ENCODE assay signal across 16 cellular contexts in the genomic region with DNA sequence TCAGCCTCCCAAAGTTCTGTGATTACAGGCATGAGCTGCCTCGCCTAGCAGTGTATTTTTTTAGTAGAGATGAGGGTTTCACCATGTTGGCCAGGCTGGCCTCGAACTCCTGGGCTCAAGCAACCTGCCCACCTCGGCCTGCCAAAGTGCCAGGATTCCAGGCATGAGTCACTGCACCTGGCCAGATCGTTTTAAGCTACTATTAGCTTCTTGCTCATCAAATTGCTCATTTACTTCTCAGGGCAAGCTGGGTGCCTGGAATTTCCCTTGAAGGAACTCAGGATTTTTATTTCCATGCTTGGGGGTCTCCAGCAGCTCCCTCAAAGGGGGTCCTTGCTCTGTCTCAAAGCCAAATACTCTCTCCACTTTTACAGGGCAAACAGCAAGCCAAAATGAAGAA.
DNase-seq lines count a peak whose midpoint lies in the region; ATAC-seq and TF ChIP-seq lines count a peak whose summit lies in the region.
"Had no signal": no experiment of that assay in that cellular context is flagged by ENCODE, and none has a peak within 500 bp of the region (broad histone marks: within the 10 kb centered on the region; RNA-seq: fewer than 3 reads in every experiment).

No MANE protein-coding gene starts in this region.

- WGBS in testis, 2 donors: 80 to 88% methylated on average over 3 to 4 of the region's 4 CpGs

- DNase-seq in H4 (ENCODE audit: low spot score) (peak; percentile 57), astrocyte of the hippocampus (ENCODE audit: low read depth, low spot score) (peak; percentile 36), islet precursor cell (peak; percentile 84), renal cortical epithelial cell (ENCODE audit: low read depth) (peak; percentile 68), left lobe of liver (ENCODE audit: low spot score) (no peak), testis (no peak)
- no peak for DNase-seq in stimulated activated CD8-positive, alpha-beta memory T cell treated with anti-CD3 and anti-CD28 coated beads, Interleukin-4, amount 100 ng/mL, for 48 hours
- DNase-seq: ACHN, COR-L47, EL, NCI-H1105, NCI-H187 treated with DMSO at 0.1 percent for 48 hours had no signal

- no peaks in the 10 kb centered on the region for H3K36me3 ChIP-seq in testis (ENCODE audit: low read depth, missing control alignments)
- H3K36me3 ChIP-seq: SJSA1 had no signal

- no peaks in the 10 kb centered on the region for H3K4me1 ChIP-seq in testis
- H3K4me1 ChIP-seq: SJSA1 had no signal

- H3K4me3 ChIP-seq in testis: no peak overlapping the region
- H3K4me3 ChIP-seq: SJSA1 had no signal

- no peaks in the 10 kb centered on the region for H3K9me3 ChIP-seq in testis
- H3K9me3 ChIP-seq: SJSA1 had no signal

- no peak for TF ChIP-seq CTCF in testis (IDR thresholded peaks at IDR 0.05)

- no peak overlapping the region for H3K27ac ChIP-seq in testis
- H3K27ac ChIP-seq: KMS-11, SJSA1 had no signal

- TF ChIP-seq POLR2A in testis (IDR thresholded peaks at IDR 0.05): no peak

- H3K27me3 ChIP-seq in testis: no peaks in the 10 kb centered on the region
- H3K27me3 ChIP-seq: SJSA1 had no signal

- intact Hi-C loops in testis (cut with DNase I; ENCODE audit: low total_unique reads): no loop called here

- no peak for ATAC-seq in left lobe of liver
- ATAC-seq in HG03196 (IDR thresholded peaks at IDR 0.05; ENCODE audit: unreplicated experiment): no peak
- ATAC-seq: HepG2 had no signal

Comparison
In these comparisons a context has a peak if more than half of its experiments do, and no peak if none do; other contexts are left out.
1. DNase-seq: peak in H4 (single experiment), astrocyte of the hippocampus (single experiment), islet precursor cell (single experiment) and renal cortical epithelial cell (single experiment); none in left lobe of liver (single experiment), stimulated activated CD8-positive, alpha-beta memory T cell treated with anti-CD3 and anti-CD28 coated beads, Interleukin-4, amount 100 ng/mL, for 48 hours (single experiment) and testis (single experiment).